In genomic region chr14:102109332-102109731, GRCh38 we compare ENCODE assay signal across 3 cellular contexts. TPM values are rescaled to one million over a fixed set of nuclear protein-coding genes. Genes with fewer than 3 reads are reported as not detected.
DNase-seq lines count a peak whose midpoint lies in the region; ATAC-seq, FAIRE-seq and TF ChIP-seq lines count a peak whose summit lies in the region.
"Not testable (repeated sequence)": the region's sequence is repeated elsewhere in the genome, so short reads cannot be mapped to it uniquely, and the experiment has no call there.

No MANE protein-coding gene starts in this region.

- POLR2A ChIA-PET in K562 (lab: Yijun Ruan, JAX); HepG2 (lab: Yijun Ruan, JAX): not testable (repeated sequence)

- not testable (repeated sequence) for DNase-seq in K562 (ENCODE audit: extremely low read depth in 1 of 4, low spot score in 3 of 4); HepG2 (ENCODE audit: low spot score)
- DNase-seq in sigmoid colon: peak; percentile 2

- H3K4me1 ChIP-seq in K562 (replicated peaks in 1 of 2; ENCODE audit: control insufficient read depth in 2 of 2, insufficient read depth in 2 of 2, low read length in 2 of 2); HepG2 (ENCODE audit: insufficient read depth, low read length); sigmoid colon: not testable (repeated sequence)

- H3K27ac ChIP-seq in K562 (ENCODE audit: extremely low read depth, low read depth, low read length); HepG2 (ENCODE audit: extremely low read length, insufficient read depth, low read length); sigmoid colon: not testable (repeated sequence)

- H3K36me3 ChIP-seq in K562 (ENCODE audit: control insufficient read depth, insufficient read depth, low read length); HepG2 (replicated peaks in 1 of 2; ENCODE audit: control insufficient read depth in 1 of 2, insufficient read depth in 2 of 2, low read length in 2 of 2); sigmoid colon: not testable (repeated sequence)

- not testable (repeated sequence) for H2AFZ ChIP-seq in K562 (ENCODE audit: low read depth, low read length); HepG2 (ENCODE audit: low read length)

- H3K9me3 ChIP-seq in K562 (replicated peaks; ENCODE audit: control insufficient read depth, insufficient read depth, low read depth, low read length); HepG2 (ENCODE audit: low read length); sigmoid colon: not testable (repeated sequence)

- not testable (repeated sequence) for TF ChIP-seq RAD21 in K562 (CRISPR knock-in tag; conservative IDR thresholded peaks at IDR 0.05 in 1 of 2, IDR thresholded peaks at IDR 0.05 in 1 of 2); HepG2 (CRISPR knock-in tag; IDR thresholded peaks at IDR 0.05)

- 14% methylated on average over 1 of the region's 1 CpG for WGBS in K562 (ENCODE audit: insufficient coverage, low coverage, missing lambda C conversion rate)
- 0% methylated on average over 1 of the region's 1 CpG for WGBS in HepG2 (ENCODE audit: low lambda C conversion rate)
- 89 to 92% methylated on average over 1 of the region's 1 CpG for WGBS in sigmoid colon, 2 donors

- in situ Hi-C loops in K562 (cut with MboI); HepG2 (cut with HindIII; ENCODE audit: extremely low pct_ligation_motif_present, low pct_unique_long_range_greater_than_20kb): not testable (repeated sequence)

- H3K4me2 ChIP-seq in K562 (ENCODE audit: insufficient read depth, low read length); HepG2 (ENCODE audit: low read depth, low read length): not testable (repeated sequence)

- not testable (repeated sequence) for TF ChIP-seq EP300 in K562 (IDR thresholded peaks at IDR 0.05; ENCODE audit: low read length); HepG2 (IDR thresholded peaks at IDR 0.05; ENCODE audit: low read depth in 2 of 2, low read length in 2 of 2); HepG2 (CRISPR knock-in tag; IDR thresholded peaks at IDR 0.05; ENCODE audit: borderline replicate concordance); sigmoid colon (IDR thresholded peaks at IDR 0.05)

- not testable (repeated sequence) for BruUV-seq in K562 (replicated peaks; lab: Mats Ljungman, UMichigan); HepG2 (replicated peaks; lab: Mats Ljungman, UMichigan)

- not testable (repeated sequence) for H3K79me2 ChIP-seq in K562 (ENCODE audit: control insufficient read depth, insufficient read depth, low read length); HepG2 (ENCODE audit: insufficient read depth, low read length)

- H3K9me1 ChIP-seq in K562 (ENCODE audit: control insufficient read depth, insufficient read depth, low read length): not testable (repeated sequence)

- not testable (repeated sequence) for TF ChIP-seq CTCF in K562 (IDR thresholded peaks at IDR 0.05 in 2 of 3, conservative IDR thresholded peaks at IDR 0.05 in 1 of 3; ENCODE audit: insufficient read depth in 2 of 3, low read depth in 1 of 3, low read length in 3 of 3); HepG2 (CRISPR knock-in tag; IDR thresholded peaks at IDR 0.05); sigmoid colon (IDR thresholded peaks at IDR 0.05)

- not testable (repeated sequence) for TF ChIP-seq POLR2A in K562 (conservative IDR thresholded peaks at IDR 0.05); HepG2 (IDR thresholded peaks at IDR 0.05; ENCODE audit: insufficient read depth in 1 of 2, low read depth in 2 of 2, low read length in 2 of 2); sigmoid colon (IDR thresholded peaks at IDR 0.05)

- CTCF ChIA-PET in K562 (lab: Yijun Ruan, JAX; ENCODE audit: low intra/inter-chr PET ratio); HepG2 (lab: Yijun Ruan, JAX; ENCODE audit: low intra/inter-chr PET ratio, low total read pairs): not testable (repeated sequence)

- ATAC-seq in K562, HepG2: not testable (repeated sequence)

- H3K27me3 ChIP-seq in K562 (ENCODE audit: control insufficient read depth in 2 of 2, insufficient read depth in 2 of 2, low read length in 2 of 2); HepG2 (ENCODE audit: control insufficient read depth in 1 of 2, insufficient read depth in 2 of 2, low read length in 2 of 2); sigmoid colon: not testable (repeated sequence)

- intact Hi-C loops in K562 (cut with micrococcal nuclease); HepG2 (cut with micrococcal nuclease; ENCODE audit: unreplicated experiment); sigmoid colon (cut with DNase I): not testable (repeated sequence)

- not testable (repeated sequence) for H3K4me3 ChIP-seq in K562; HepG2 (replicated peaks in 1 of 3; ENCODE audit: insufficient read depth in 1 of 3, low read depth in 2 of 3, low read length in 3 of 3); sigmoid colon

- H4K20me1 ChIP-seq in K562 (replicated peaks; ENCODE audit: control insufficient read depth, insufficient read depth, low read length); HepG2 (ENCODE audit: insufficient read depth, low read length): not testable (repeated sequence)

- FAIRE-seq in K562 (lab: Jason Lieb, UNC); HepG2 (lab: Jason Lieb, UNC): not testable (repeated sequence)

- H3K9ac ChIP-seq in K562 (ENCODE audit: insufficient read depth in 1 of 2, low read depth in 2 of 2, low read length in 2 of 2); HepG2 (ENCODE audit: insufficient read depth, low read depth, low read length): not testable (repeated sequence)

RNA-seq across cellular contexts. Expression of gene HSP90AA1, which starts 22.5 kb away (rescaled TPM):
- total RNA-seq in K562 (2011; cell fraction: chromatin; rRNA removed; ENCODE audit: low replicate concordance): 297 and 1,009 TPM in 2 replicates
- total RNA-seq in K562 (2011; cell fraction: nucleolus; rRNA removed): 170 and 251 TPM in 2 replicates
- total RNA-seq in K562 (2011; cell fraction: nucleoplasm; rRNA removed): 335 and 379 TPM in 2 replicates
- total RNA-seq in K562 (2014; rRNA removed) (578 and 630 TPM in 2 replicates), K562 (2014; rRNA removed; fragmentation: Illumina TruSeq; extraction: Trizol) (496 and 561 TPM in 2 replicates), K562 (2015; rRNA removed; fragmentation: Illumina TruSeq; extraction: Trizol) (376 and 377 TPM in 2 replicates), K562 (2021) (895 and 957 TPM in 2 replicates), HepG2 (2016; rRNA removed; fragmentation: Illumina TruSeq; extraction: Trizol) (636 and 1,509 TPM in 2 replicates), sigmoid colon (100 to 1,000 TPM; 252 to 463 (median 333) TPM)
- polyA plus RNA-seq in K562 (2011; rRNA removed) (1,094 and 1,547 TPM in 2 replicates), K562 (2014; fragmentation: Illumina TruSeq; extraction: Trizol) (1,640 and 1,731 TPM in 2 replicates), K562 (2014; fragmentation: Nextera tagmentation; extraction: Ambion mirVana) (1,000 to 10,000 TPM in 1 of 2 experiments, 100 to 1,000 TPM in 1; 787 to 1,003 TPM), K562 (2014; rRNA removed) (879 and 956 TPM in 2 replicates), HepG2 (2011; rRNA removed) (205 and 262 TPM in 2 replicates), sigmoid colon (100 to 1,000 TPM; 167 to 333 (median 245) TPM)
- 239 and 550 TPM in 2 replicates for polyA plus RNA-seq in K562 (2011; cell fraction: cytosol; rRNA removed)
- polyA plus RNA-seq in K562 (2011; cell fraction: nucleus; rRNA removed): 154 and 294 TPM in 2 replicates
- polyA plus RNA-seq in K562 (2012): 370 and 1,431 TPM in 2 replicates
- 1,917 and 1,981 TPM in 2 replicates for polyA minus RNA-seq in K562 (2011; rRNA and poly(A)+ RNA removed)
- polyA minus RNA-seq in K562 (2011; cell fraction: cytosol; rRNA and poly(A)+ RNA removed): 1,324 and 1,529 TPM in 2 replicates
- 126 and 337 TPM in 2 replicates for polyA minus RNA-seq in K562 (2011; cell fraction: nucleus; rRNA and poly(A)+ RNA removed)
- 68.9 and 73.7 TPM in 2 replicates for total RNA-seq in HepG2 (2016; cell fraction: cytosol; rRNA removed; fragmentation: Illumina TruSeq; extraction: Trizol; ENCODE audit: low read depth)
- total RNA-seq in HepG2 (2016; cell fraction: insoluble cytoplasmic fraction; rRNA removed; fragmentation: Illumina TruSeq; extraction: Trizol): 651 and 1,441 TPM in 2 replicates
- 133 and 157 TPM in 2 replicates for total RNA-seq in HepG2 (2016; cell fraction: membrane; rRNA removed; fragmentation: Illumina TruSeq; extraction: Trizol)
- total RNA-seq in HepG2 (2016; cell fraction: nucleus; rRNA removed; fragmentation: Illumina TruSeq; extraction: Trizol): 507 and 548 TPM in 2 replicates
- polyA plus RNA-seq in HepG2 (2011; cell fraction: cytosol; rRNA removed): 127 and 221 TPM in 2 replicates
- polyA plus RNA-seq in HepG2 (2011; cell fraction: nucleus; rRNA removed): 46.7 and 79.9 TPM in 2 replicates
- 319 and 504 TPM in 2 replicates for polyA plus RNA-seq in HepG2 (2012)
- polyA plus RNA-seq in HepG2 (2016; cell fraction: cytosol; fragmentation: Illumina TruSeq; extraction: Trizol; ENCODE audit: low read depth): 49.1 and 55.8 TPM in 2 replicates
- 1,691 and 1,814 TPM in 2 replicates for polyA plus RNA-seq in HepG2 (2016; cell fraction: insoluble cytoplasmic fraction; fragmentation: Illumina TruSeq; extraction: Trizol; ENCODE audit: low read depth)
- polyA plus RNA-seq in HepG2 (2016; cell fraction: membrane; fragmentation: Illumina TruSeq; extraction: Trizol; ENCODE audit: low read depth): 108 and 125 TPM in 2 replicates
- polyA plus RNA-seq in HepG2 (2016; cell fraction: nucleus; fragmentation: Illumina TruSeq; extraction: Trizol; ENCODE audit: insufficient read depth, low read depth): 669 and 675 TPM in 2 replicates
- 117 and 458 TPM in 2 replicates for polyA minus RNA-seq in HepG2 (2011; rRNA and poly(A)+ RNA removed; ENCODE audit: low replicate concordance)
- polyA minus RNA-seq in HepG2 (2011; cell fraction: cytosol; rRNA and poly(A)+ RNA removed): 494 and 532 TPM in 2 replicates
- polyA minus RNA-seq in HepG2 (2011; cell fraction: nucleus; rRNA and poly(A)+ RNA removed): 134 and 221 TPM in 2 replicates

RNA-seq across cellular contexts. Expression of gene WDR20, which starts 30.4 kb away (rescaled TPM):
- 40.2 and 51.8 TPM in 2 replicates for total RNA-seq in K562 (2011; cell fraction: chromatin; rRNA removed; ENCODE audit: low replicate concordance)
- total RNA-seq in K562 (2011; cell fraction: nucleolus; rRNA removed): 22.0 and 24.1 TPM in 2 replicates
- 41.4 and 49.4 TPM in 2 replicates for total RNA-seq in K562 (2011; cell fraction: nucleoplasm; rRNA removed)
- total RNA-seq in K562 (2014; rRNA removed) (8.0 and 9.6 TPM in 2 replicates), K562 (2014; rRNA removed; fragmentation: Illumina TruSeq; extraction: Trizol) (12.1 and 13.9 TPM in 2 replicates), K562 (2015; rRNA removed; fragmentation: Illumina TruSeq; extraction: Trizol) (14.7 and 15.3 TPM in 2 replicates), K562 (2021) (13.3 and 16.6 TPM in 2 replicates), HepG2 (2016; rRNA removed; fragmentation: Illumina TruSeq; extraction: Trizol) (23.2 and 30.5 TPM in 2 replicates), sigmoid colon (10 to 100 TPM; 19.1 to 32.1 (median 27.3) TPM)
- polyA plus RNA-seq in K562 (2011; rRNA removed) (10.0 and 11.8 TPM in 2 replicates), K562 (2014; fragmentation: Illumina TruSeq; extraction: Trizol) (10.2 and 10.5 TPM in 2 replicates), K562 (2014; fragmentation: Nextera tagmentation; extraction: Ambion mirVana) (10 to 100 TPM in 1 of 2 experiments, 1 to 10 TPM in 1; 7.0 to 12.1 TPM), K562 (2014; rRNA removed) (9.4 and 11.7 TPM in 2 replicates), HepG2 (2011; rRNA removed) (10.4 and 11.6 TPM in 2 replicates), sigmoid colon (10 to 100 TPM; 13.8 to 21.0 (median 16.4) TPM)
- 8.6 and 8.7 TPM in 2 replicates for polyA plus RNA-seq in K562 (2011; cell fraction: cytosol; rRNA removed)
- 12.1 and 12.4 TPM in 2 replicates for polyA plus RNA-seq in K562 (2011; cell fraction: nucleus; rRNA removed)
- polyA plus RNA-seq in K562 (2012): 7.8 and 9.6 TPM in 2 replicates
- polyA minus RNA-seq in K562 (2011; rRNA and poly(A)+ RNA removed): 23.3 and 23.9 TPM in 2 replicates
- polyA minus RNA-seq in K562 (2011; cell fraction: cytosol; rRNA and poly(A)+ RNA removed): 11.5 and 17.4 TPM in 2 replicates
- 7.7 and 15.2 TPM in 2 replicates for polyA minus RNA-seq in K562 (2011; cell fraction: nucleus; rRNA and poly(A)+ RNA removed)
- 24.1 and 25.7 TPM in 2 replicates for total RNA-seq in HepG2 (2016; cell fraction: cytosol; rRNA removed; fragmentation: Illumina TruSeq; extraction: Trizol; ENCODE audit: low read depth)
- total RNA-seq in HepG2 (2016; cell fraction: insoluble cytoplasmic fraction; rRNA removed; fragmentation: Illumina TruSeq; extraction: Trizol): 25.8 and 28.7 TPM in 2 replicates
- 29.7 and 34.1 TPM in 2 replicates for total RNA-seq in HepG2 (2016; cell fraction: membrane; rRNA removed; fragmentation: Illumina TruSeq; extraction: Trizol)
- 22.4 and 24.2 TPM in 2 replicates for total RNA-seq in HepG2 (2016; cell fraction: nucleus; rRNA removed; fragmentation: Illumina TruSeq; extraction: Trizol)
- polyA plus RNA-seq in HepG2 (2011; cell fraction: cytosol; rRNA removed): 9.4 and 10.2 TPM in 2 replicates
- 11.4 and 12.2 TPM in 2 replicates for polyA plus RNA-seq in HepG2 (2011; cell fraction: nucleus; rRNA removed)
- 10.7 and 12.8 TPM in 2 replicates for polyA plus RNA-seq in HepG2 (2012)
- 3.0 and 3.7 TPM in 2 replicates for polyA plus RNA-seq in HepG2 (2016; cell fraction: cytosol; fragmentation: Illumina TruSeq; extraction: Trizol; ENCODE audit: low read depth)
- 25.3 and 26.3 TPM in 2 replicates for polyA plus RNA-seq in HepG2 (2016; cell fraction: insoluble cytoplasmic fraction; fragmentation: Illumina TruSeq; extraction: Trizol; ENCODE audit: low read depth)
- 7.5 and 8.4 TPM in 2 replicates for polyA plus RNA-seq in HepG2 (2016; cell fraction: membrane; fragmentation: Illumina TruSeq; extraction: Trizol; ENCODE audit: low read depth)
- 25.1 and 26.7 TPM in 2 replicates for polyA plus RNA-seq in HepG2 (2016; cell fraction: nucleus; fragmentation: Illumina TruSeq; extraction: Trizol; ENCODE audit: insufficient read depth, low read depth)
- 27.9 and 31.3 TPM in 2 replicates for polyA minus RNA-seq in HepG2 (2011; rRNA and poly(A)+ RNA removed; ENCODE audit: low replicate concordance)
- 14.9 and 18.5 TPM in 2 replicates for polyA minus RNA-seq in HepG2 (2011; cell fraction: cytosol; rRNA and poly(A)+ RNA removed)
- 27.6 and 29.8 TPM in 2 replicates for polyA minus RNA-seq in HepG2 (2011; cell fraction: nucleus; rRNA and poly(A)+ RNA removed)
